Comparison of ENCODE assay signal across 11 cellular contexts in the genomic region with DNA sequence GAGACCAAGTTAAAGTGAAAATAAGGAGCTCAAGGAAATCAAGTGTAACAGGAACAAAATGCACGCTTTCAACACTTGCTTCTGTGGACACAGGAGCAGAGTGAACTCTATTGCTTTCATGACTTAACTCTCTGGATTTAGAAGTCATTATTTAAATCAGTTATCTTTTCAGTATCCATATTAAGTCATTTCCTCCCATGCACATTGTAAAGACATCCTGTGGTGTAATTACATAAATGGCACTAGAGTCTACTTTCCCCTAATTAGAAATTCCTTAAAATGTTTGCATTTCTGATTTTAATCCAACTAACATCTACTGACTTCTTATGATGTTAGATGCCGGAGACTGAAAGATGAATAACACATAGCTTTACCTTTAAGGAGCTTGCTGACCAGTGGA.
"Had no signal": no experiment of that assay in that cellular context is flagged by ENCODE, and none has a peak within 500 bp of the region (broad histone marks: within the 10 kb centered on the region; RNA-seq: fewer than 3 reads in every experiment).

No MANE protein-coding gene starts in this region.

- H3K27me3 Mint-ChIP-seq: activated naive CD4-positive, alpha-beta T cell treated with anti-CD3 and anti-CD28 coated beads, Interleukin-2, amount 50 U/mL, for 24 hours had no signal

- H3K4me3 ChIP-seq: dorsolateral prefrontal cortex, gastroesophageal sphincter, pancreas had no signal

- DNase-seq: activated CD8-positive, alpha-beta memory T cell treated with anti-CD3 and anti-CD28 coated beads, Interleukin-2, amount 50 U/mL, for 48 hours; activated CD8-positive, alpha-beta T cell treated with anti-CD3 and anti-CD28 coated beads, Interleukin-2, amount 10 ng/mL, durations not matched to agents 7 days and 5 days; amniotic stem cell; dorsolateral prefrontal cortex; erythroblast; pancreas; stimulated activated CD4-positive, alpha-beta T cell treated with anti-CD3 and anti-CD28 coated beads, Interleukin-1b, Interleukin-23, amount 100 ng/mL, for 48 hours; WERI-Rb-1 had no signal

- H3K9me3 ChIP-seq: gastroesophageal sphincter, pancreas had no signal

- H3K27ac ChIP-seq: dorsolateral prefrontal cortex, gastroesophageal sphincter, pancreas had no signal

- H3K9me3 Mint-ChIP-seq: activated naive CD4-positive, alpha-beta T cell treated with anti-CD3 and anti-CD28 coated beads, Interleukin-2, amount 50 U/mL, for 24 hours; neural crest cell had no signal

- H3K4me3 Mint-ChIP-seq: activated CD8-positive, alpha-beta T cell treated with anti-CD3 and anti-CD28 coated beads, Interleukin-2, amount 10 ng/mL, durations not matched to agents 7 days and 5 days; activated naive CD4-positive, alpha-beta T cell treated with anti-CD3 and anti-CD28 coated beads, Interleukin-2, amount 50 U/mL, for 24 hours; neural crest cell had no signal

- H3K27ac Mint-ChIP-seq: activated CD8-positive, alpha-beta T cell treated with anti-CD3 and anti-CD28 coated beads, Interleukin-2, amount 10 ng/mL, durations not matched to agents 7 days and 5 days; activated naive CD4-positive, alpha-beta T cell treated with anti-CD3 and anti-CD28 coated beads, Interleukin-2, amount 50 U/mL, for 24 hours had no signal

- H3K36me3 ChIP-seq: pancreas, WERI-Rb-1 had no signal

- H3K27me3 ChIP-seq: dorsolateral prefrontal cortex, gastroesophageal sphincter, pancreas had no signal

- ATAC-seq: activated CD8-positive, alpha-beta T cell treated with anti-CD3 and anti-CD28 coated beads, Interleukin-2, amount 10 ng/mL, durations not matched to agents 7 days and 5 days; gastroesophageal sphincter; pancreas had no signal
